2 cellular contexts compared by ENCODE assay signal in the genomic region with DNA sequence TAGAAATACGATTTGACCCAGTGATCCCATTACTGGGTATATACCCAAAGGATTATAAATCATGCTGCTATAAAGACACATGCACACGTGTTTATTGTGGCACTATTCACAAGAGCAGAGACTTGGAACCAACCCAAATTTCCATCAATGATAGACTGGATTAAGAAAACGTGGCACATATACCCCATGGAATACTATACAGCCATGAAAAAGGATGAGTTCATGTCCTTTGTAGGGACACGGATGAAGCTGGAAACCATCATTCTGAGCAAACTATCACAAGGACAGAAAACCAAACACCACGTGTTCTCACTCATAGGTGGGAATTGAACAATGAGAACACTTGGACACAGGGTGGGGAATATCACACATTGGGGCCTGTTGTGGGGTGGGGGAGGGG.
A peak's percentile ranks its signal among the peaks of the same experiment; 100 is the strongest.
DNase-seq lines count a peak whose midpoint lies in the region; ATAC-seq, FAIRE-seq and TF ChIP-seq lines count a peak whose summit lies in the region.
"Not testable (repeated sequence)": the region's sequence is repeated elsewhere in the genome, so short reads cannot be mapped to it uniquely, and the experiment has no call there.

No MANE protein-coding gene starts in this region.

- intact Hi-C loops in K562 (cut with micrococcal nuclease) = not testable (repeated sequence)

- BruUV-seq in K562 (replicated peaks; lab: Mats Ljungman, UMichigan) = not testable (repeated sequence)

- not testable (repeated sequence) for FAIRE-seq in K562 (lab: Jason Lieb, UNC)

- in situ Hi-C loops in K562 (cut with MboI) = not testable (repeated sequence)

- not testable (repeated sequence) for H3K9me1 ChIP-seq in K562 (ENCODE audit: control insufficient read depth, insufficient read depth, low read length)

- POLR2A ChIA-PET in HEK293 (lab: Yijun Ruan, JAX); K562 (lab: Yijun Ruan, JAX): not testable (repeated sequence)

- H4K20me1 ChIP-seq in K562 (replicated peaks; ENCODE audit: control insufficient read depth, insufficient read depth, low read length) = not testable (repeated sequence)

- not testable (repeated sequence) for H3K9me3 ChIP-seq in HEK293 (ENCODE audit: control insufficient read depth, insufficient read depth, low read depth, low read length); K562 (replicated peaks; ENCODE audit: control insufficient read depth, insufficient read depth, low read depth, low read length)

- not testable (repeated sequence) for DNase-seq in K562 (ENCODE audit: extremely low read depth in 1 of 4, low spot score in 3 of 4)

- not testable (repeated sequence) for TF ChIP-seq EP300 in K562 (IDR thresholded peaks at IDR 0.05; ENCODE audit: low read length)

- H3K4me2 ChIP-seq in K562 (ENCODE audit: insufficient read depth, low read length) = not testable (repeated sequence)

- not testable (repeated sequence) for TF ChIP-seq POLR2A in K562 (conservative IDR thresholded peaks at IDR 0.05)

- CTCF ChIA-PET in HEK293 (lab: Yijun Ruan, JAX); K562 (lab: Yijun Ruan, JAX; ENCODE audit: low intra/inter-chr PET ratio): not testable (repeated sequence)

- H3K4me3 ChIP-seq in HEK293 (ENCODE audit: low read depth, low read length); K562: not testable (repeated sequence)

- not testable (repeated sequence) for H3K79me2 ChIP-seq in K562 (ENCODE audit: control insufficient read depth, insufficient read depth, low read length)

- H3K36me3 ChIP-seq in HEK293 (ENCODE audit: control insufficient read depth in 2 of 2, insufficient read depth in 1 of 2, low read length in 2 of 2); K562 (ENCODE audit: control insufficient read depth, insufficient read depth, low read length): not testable (repeated sequence)

- H3K27me3 ChIP-seq in K562 (ENCODE audit: control insufficient read depth in 2 of 2, insufficient read depth in 2 of 2, low read length in 2 of 2) = not testable (repeated sequence)

- 7% methylated on average over 4 of the region's 5 CpGs for WGBS in K562 (ENCODE audit: insufficient coverage, low coverage, missing lambda C conversion rate)

- H3K27ac ChIP-seq in HEK293 (ENCODE audit: extremely low read depth, low read depth, low read length); K562 (ENCODE audit: extremely low read depth, low read depth, low read length): not testable (repeated sequence)

- not testable (repeated sequence) for TF ChIP-seq RAD21 in K562 (CRISPR knock-in tag; conservative IDR thresholded peaks at IDR 0.05 in 1 of 2, IDR thresholded peaks at IDR 0.05 in 1 of 2)

- H2AFZ ChIP-seq in K562 (ENCODE audit: low read depth, low read length) = not testable (repeated sequence)

- TF ChIP-seq CTCF in HEK293 (tag by site-specific recombination; IDR thresholded peaks at IDR 0.05); K562 (IDR thresholded peaks at IDR 0.05 in 2 of 3, conservative IDR thresholded peaks at IDR 0.05 in 1 of 3; ENCODE audit: insufficient read depth in 2 of 3, low read depth in 1 of 3, low read length in 3 of 3): not testable (repeated sequence)

- H3K9ac ChIP-seq in K562 (ENCODE audit: insufficient read depth in 1 of 2, low read depth in 2 of 2, low read length in 2 of 2) = not testable (repeated sequence)

- H3K4me1 ChIP-seq in HEK293 (ENCODE audit: control insufficient read depth, insufficient read depth, low read length); K562 (replicated peaks in 1 of 2; ENCODE audit: control insufficient read depth in 2 of 2, insufficient read depth in 2 of 2, low read length in 2 of 2): not testable (repeated sequence)

- ATAC-seq in K562 = not testable (repeated sequence)

TF ChIP-seq in HEK293, 187 proteins besides CTCF, POLR2A, EP300 and RAD21:
- peak; percentile 63 for TF ChIP-seq ZNF146 (tag by site-specific recombination; IDR thresholded peaks at IDR 0.05)

TF ChIP-seq in K562, 482 proteins besides CTCF, POLR2A, EP300 and RAD21:
- peak; percentile 50 for TF ChIP-seq ZNF146 (CRISPR knock-in tag; IDR thresholded peaks at IDR 0.05; ENCODE audit: unreplicated experiment)
